1 cellular context compared by ENCODE assay signal in genomic region chr4:39274503-39274902, GRCh38.
TF ChIP-seq lines count a peak whose summit lies in the region.

No MANE protein-coding gene starts in this region.

TF ChIP-seq in HepG2, 621 proteins besides CTCF, POLR2A, EP300 and RAD21 (continued from another document and continues in another):
- TF ChIP-seq UBTF (CRISPR knock-in tag; IDR thresholded peaks at IDR 0.05) (no peak), ZNF552 (CRISPR knock-in tag; IDR thresholded peaks at IDR 0.05; ENCODE audit: borderline replicate concordance) (no peak), NFATC3 (CRISPR knock-in tag; IDR thresholded peaks at IDR 0.05) (no peak), HNRNPUL1 (IDR thresholded peaks at IDR 0.05; ENCODE audit: low read depth, low read length) (no peak), FUBP1 (CRISPR knock-in tag; IDR thresholded peaks at IDR 0.05; ENCODE audit: borderline replicate concordance) (no peak), MYNN (CRISPR knock-in tag; IDR thresholded peaks at IDR 0.05; ENCODE audit: low read depth) (no peak), ZNF337 (CRISPR knock-in tag; IDR thresholded peaks at IDR 0.05; ENCODE audit: borderline replicate concordance, low read depth) (no peak), SALL1 (CRISPR knock-in tag; IDR thresholded peaks at IDR 0.05) (peak; percentile 90), FOXP4 (CRISPR knock-in tag; IDR thresholded peaks at IDR 0.05) (peak; percentile 45; the same call in 1 of the 2 replicates), HNRNPK (IDR thresholded peaks at IDR 0.05; ENCODE audit: low read depth, low read length, poor library complexity, severe bottlenecking) (no peak), AHDC1 (CRISPR knock-in tag; IDR thresholded peaks at IDR 0.05; ENCODE audit: borderline replicate concordance) (no peak), NFE2L2 (IDR thresholded peaks at IDR 0.05; ENCODE audit: low read length) (no peak), ELK4 (CRISPR knock-in tag; IDR thresholded peaks at IDR 0.05; ENCODE audit: borderline replicate concordance) (no peak), HBP1 (CRISPR knock-in tag; IDR thresholded peaks at IDR 0.05; ENCODE audit: low read depth) (no peak), ATF7 (IDR thresholded peaks at IDR 0.05) (no peak), ATF7 (CRISPR knock-in tag; IDR thresholded peaks at IDR 0.05) (peak; percentile 79; the same call in 1 of the 2 replicates), KLF11 (CRISPR knock-in tag; IDR thresholded peaks at IDR 0.05) (no peak), HNF1B (CRISPR knock-in tag; IDR thresholded peaks at IDR 0.05) (peak; percentile 70; the same call in 1 of the 2 replicates), ARID5B (CRISPR knock-in tag; IDR thresholded peaks at IDR 0.05) (peak; percentile 51; the same call in 1 of the 2 replicates), PITX1 (CRISPR knock-in tag; IDR thresholded peaks at IDR 0.05) (peak; percentile 42; the same call in 1 of the 2 replicates), ZNF362 (CRISPR knock-in tag; IDR thresholded peaks at IDR 0.05; ENCODE audit: borderline replicate concordance) (peak; percentile 33; the same call in 1 of the 2 replicates), ZNF543 (CRISPR knock-in tag; IDR thresholded peaks at IDR 0.05) (no peak), POLR2AphosphoS2 (IDR thresholded peaks at IDR 0.05; ENCODE audit: low read depth, low read length) (no peak), ELF3 (CRISPR knock-in tag; IDR thresholded peaks at IDR 0.05) (no peak), ZNF572 (CRISPR knock-in tag; IDR thresholded peaks at IDR 0.05) (no peak), ZBTB49 (CRISPR knock-in tag; IDR thresholded peaks at IDR 0.05; ENCODE audit: borderline replicate concordance) (no peak), ZNF501 (CRISPR knock-in tag; IDR thresholded peaks at IDR 0.05) (no peak), ZFP36L2 (CRISPR knock-in tag; IDR thresholded peaks at IDR 0.05) (no peak), ELF1 (CRISPR knock-in tag; IDR thresholded peaks at IDR 0.05) (no peak), HOXA5 (CRISPR knock-in tag; IDR thresholded peaks at IDR 0.05) (no peak), ZSCAN20 (CRISPR knock-in tag; IDR thresholded peaks at IDR 0.05; ENCODE audit: borderline replicate concordance) (no peak), ZNF33B (CRISPR knock-in tag; IDR thresholded peaks at IDR 0.05) (no peak)
